8 cellular contexts compared by ENCODE assay signal in the genomic region with DNA sequence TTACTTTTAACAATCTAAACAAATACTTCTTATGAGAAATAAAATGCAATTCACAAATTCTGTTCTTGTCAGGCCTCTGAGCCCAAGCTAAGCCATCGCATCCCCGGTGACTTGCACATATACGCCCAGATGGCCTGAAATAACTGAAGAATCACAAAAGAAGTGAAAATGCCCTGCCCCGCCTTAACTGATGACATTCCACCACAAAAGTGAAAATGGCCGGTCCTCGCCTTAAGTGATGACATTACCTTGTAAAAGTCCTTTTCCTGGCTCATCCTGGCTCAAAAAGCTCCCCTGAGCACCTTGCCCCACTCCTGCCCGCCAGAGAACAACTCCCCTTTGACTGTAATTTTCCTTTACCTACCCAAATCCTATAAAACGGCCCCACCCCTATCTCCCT. TPM values are rescaled to one million over a fixed set of nuclear protein-coding genes. Genes with fewer than 3 reads are reported as not detected.
DNase-seq lines count a peak whose midpoint lies in the region; ATAC-seq and TF ChIP-seq lines count a peak whose summit lies in the region.
"Not testable (repeated sequence)": the region's sequence is repeated elsewhere in the genome, so short reads cannot be mapped to it uniquely, and the experiment has no call there.

No MANE protein-coding gene starts in this region.

- H3K36me3 ChIP-seq in BE2C; HAP-1 (replicated peaks); PC-9 (ENCODE audit: low read depth); left ventricle myocardium inferior: not testable (repeated sequence)
- H3K36me3 ChIP-seq in muscle layer of duodenum (ENCODE audit: control insufficient read depth in 1 of 2, insufficient read depth in 2 of 2, low read length in 2 of 2), result peaks cover 0 to 11% of the 10 kb centered on the region in 2 donors

- not testable (repeated sequence) for H3K27me3 Mint-ChIP-seq in activated CD8-positive, alpha-beta memory T cell treated with anti-CD3 and anti-CD28 coated beads, Interleukin-2, amount 10 ng/mL, durations not matched to agents 7 days and 5 days

- H2AFZ ChIP-seq in PC-9, result peak overlapping the region; percentile 93

- not testable (repeated sequence) for H4K20me1 ChIP-seq in PC-9 (ENCODE audit: insufficient read depth)

- BruUV-seq in PC-9 (replicated peaks; lab: Mats Ljungman, UMichigan), result not testable (repeated sequence)

- H3K9me2 ChIP-seq in PC-9 (ENCODE audit: insufficient read depth), result not testable (repeated sequence)

- peak overlapping the region; percentile 92 for H3K27ac Mint-ChIP-seq in activated CD8-positive, alpha-beta memory T cell treated with anti-CD3 and anti-CD28 coated beads, Interleukin-2, amount 10 ng/mL, durations not matched to agents 7 days and 5 days

- not testable (repeated sequence) for H3F3A ChIP-seq in PC-9 (ENCODE audit: insufficient read depth, low read depth)

- H3K4me2 ChIP-seq in PC-9, result peak overlapping the region; percentile 82

- not testable (repeated sequence) for H3K9me3 ChIP-seq in BE2C; HAP-1; PC-9 (ENCODE audit: insufficient read depth, low read depth); left ventricle myocardium inferior (replicated peaks); muscle layer of duodenum (ENCODE audit: control insufficient read depth in 1 of 2, low read length in 2 of 2)

- TF ChIP-seq CTCF in BE2C (IDR thresholded peaks at IDR 0.05; ENCODE audit: low read depth, low read length); PC-9 (conservative IDR thresholded peaks at IDR 0.05); choroid plexus epithelial cell (conservative IDR thresholded peaks at IDR 0.05; ENCODE audit: low read depth, low read length); left ventricle myocardium inferior (IDR thresholded peaks at IDR 0.05; ENCODE audit: borderline replicate concordance): not testable (repeated sequence)

- DNase-seq in BE2C, left ventricle myocardium inferior: not testable (repeated sequence)
- peak in 1 of 2 experiments; percentile 48 for DNase-seq in HAP-1 (ENCODE audit: low spot score in 2 of 2)
- peak in 1 of 2 experiments; percentile 6 for DNase-seq in PC-9
- DNase-seq in activated CD8-positive, alpha-beta memory T cell treated with anti-CD3 and anti-CD28 coated beads, Interleukin-2, amount 10 ng/mL, durations not matched to agents 7 days and 5 days, result peak; percentile 58
- DNase-seq in choroid plexus epithelial cell (ENCODE audit: low read depth), result peak; percentile 23
- DNase-seq in stimulated activated CD8-positive, alpha-beta memory T cell treated with anti-CD3 and anti-CD28 coated beads, Interleukin-4, amount 100 ng/mL, for 48 hours, result peak; percentile 33

- H3K79me2 ChIP-seq in PC-9 (ENCODE audit: low read depth), result not testable (repeated sequence)

- ATAC-seq in activated CD8-positive, alpha-beta memory T cell treated with anti-CD3 and anti-CD28 coated beads, Interleukin-2, amount 10 ng/mL, durations not matched to agents 7 days and 5 days, result not testable (repeated sequence)

- POLR2A ChIA-PET in PC-9 (lab: Charles Lee; ENCODE audit: unreplicated experiment), result not testable (repeated sequence)

- not testable (repeated sequence) for H3K27ac ChIP-seq in PC-9
- H3K27ac ChIP-seq in left ventricle myocardium inferior (replicated peaks), result peak overlapping the region; percentile 94
- H3K27ac ChIP-seq in muscle layer of duodenum (ENCODE audit: low read length), result peak overlapping the region; percentile 93

- in situ Hi-C loops in HAP-1 (cut with MboI; ENCODE audit: low sequenced_read_pairs), result loop anchor here (25.0 kb wide), 1 partner anchor 354 kb away; no protein-coding TSS in a partner anchor

- intact Hi-C loops in PC-9 (cut with micrococcal nuclease; ENCODE audit: unreplicated experiment), result loop anchor here (5.0 kb wide), 1 partner anchor 364 kb away; no protein-coding TSS in a partner anchor
- intact Hi-C loops in left ventricle myocardium inferior (cut with micrococcal nuclease), result not testable (repeated sequence)

- CTCF ChIA-PET in PC-9 (lab: Charles Lee), result interaction anchor here (0.6 to 0.7 kb wide), 2 partner anchors 358 to 427 kb away, joined by 3 to 6 read pairs; no protein-coding TSS in a partner anchor
- CTCF ChIA-PET in activated CD8-positive, alpha-beta memory T cell treated with anti-CD3 and anti-CD28 coated beads, Interleukin-2, amount 10 ng/mL, durations not matched to agents 7 days and 5 days (lab: Charles Lee), result interaction anchor here (1.1 to 2.5 kb wide), 4 partner anchors 25 to 405 kb away, joined by 3 to 21 read pairs (median 4); no protein-coding TSS in a partner anchor

- peak overlapping the region; percentile 82 for H3K4me3 Mint-ChIP-seq in activated CD8-positive, alpha-beta memory T cell treated with anti-CD3 and anti-CD28 coated beads, Interleukin-2, amount 10 ng/mL, durations not matched to agents 7 days and 5 days

- peaks cover 33% of the 10 kb centered on the region for H3K4me1 Mint-ChIP-seq in activated CD8-positive, alpha-beta memory T cell treated with anti-CD3 and anti-CD28 coated beads, Interleukin-2, amount 10 ng/mL, durations not matched to agents 7 days and 5 days

- H3K36me3 Mint-ChIP-seq in activated CD8-positive, alpha-beta memory T cell treated with anti-CD3 and anti-CD28 coated beads, Interleukin-2, amount 10 ng/mL, durations not matched to agents 7 days and 5 days, result not testable (repeated sequence)

- not testable (repeated sequence) for H3K9me3 Mint-ChIP-seq in activated CD8-positive, alpha-beta memory T cell treated with anti-CD3 and anti-CD28 coated beads, Interleukin-2, amount 10 ng/mL, durations not matched to agents 7 days and 5 days (ENCODE audit: low read depth)

- H3K4me1 ChIP-seq in BE2C; HAP-1; PC-9 (replicated peaks; ENCODE audit: insufficient read depth); muscle layer of duodenum (ENCODE audit: control insufficient read depth in 1 of 2, insufficient read depth in 2 of 2, low read length in 2 of 2): not testable (repeated sequence)
- H3K4me1 ChIP-seq in left ventricle myocardium inferior, result peaks cover 20% of the 10 kb centered on the region

- H3K4me3 ChIP-seq in BE2C (ENCODE audit: low read depth, low read length) (peak overlapping the region; percentile 90), HAP-1 (peak overlapping the region; percentile 76), PC-9 (peak overlapping the region; percentile 82; the same call in 1 of the 2 replicates), choroid plexus epithelial cell (ENCODE audit: low read depth, low read length) (peak overlapping the region; percentile 91), left ventricle myocardium inferior (peak overlapping the region; percentile 82), muscle layer of duodenum (ENCODE audit: low read depth in 1 of 2, low read length in 2 of 2) (peak overlapping the region; percentile 75 to 88)

- H3K27me3 ChIP-seq in BE2C; PC-9 (ENCODE audit: insufficient read depth, low read depth); left ventricle myocardium inferior (ENCODE audit: low read depth); muscle layer of duodenum (ENCODE audit: low read depth, low read length): not testable (repeated sequence)
- H3K27me3 ChIP-seq in HAP-1 (ENCODE audit: low read depth), result peaks cover 10% of the 10 kb centered on the region

RNA-seq across cellular contexts. Expression of a gene that starts 1.2 kb away (rescaled TPM):
- 32.0 TPM for polyA plus RNA-seq in BE2C (2012; ENCODE audit: insufficient read depth, insufficient read length, low read depth)
- total RNA-seq in PC-9 (2021), result 25.2 and 35.8 TPM in 2 replicates
- 10 to 100 TPM; 33.2 to 35.7 TPM for total RNA-seq in activated CD8-positive, alpha-beta memory T cell treated with anti-CD3 and anti-CD28 coated beads, Interleukin-2, amount 10 ng/mL, durations not matched to agents 7 days and 5 days
- total RNA-seq in left ventricle myocardium inferior, result 28.5 TPM
